18 cellular contexts compared by ENCODE assay signal in genomic region chr16:1355591-1355990, GRCh38. TPM values are rescaled to one million over a fixed set of nuclear protein-coding genes. Genes with fewer than 3 reads are reported as not detected.
A peak's percentile ranks its signal among the peaks of the same experiment; 100 is the strongest.
DNase-seq lines count a peak whose midpoint lies in the region; ATAC-seq and TF ChIP-seq lines count a peak whose summit lies in the region.
"Had no signal": no experiment of that assay in that cellular context is flagged by ENCODE, and none has a peak within 500 bp of the region (broad histone marks: within the 10 kb centered on the region; RNA-seq: fewer than 3 reads in every experiment).

No MANE protein-coding gene starts in this region.

- intact Hi-C loops in MCF 10A (cut with micrococcal nuclease) (no loop called here), breast epithelium (cut with DNase I; ENCODE audit: low total_unique reads) (no loop called here)

- TF ChIP-seq CTCF in MCF 10A (IDR thresholded peaks at IDR 0.05; ENCODE audit: unreplicated experiment) (no peak), breast epithelium (IDR thresholded peaks at IDR 0.05) (no peak), neural progenitor cell (IDR thresholded peaks at IDR 0.05) (no peak), foreskin fibroblast (IDR thresholded peaks at IDR 0.05; ENCODE audit: low read depth, low read length) (no peak)

- TF ChIP-seq POLR2A in breast epithelium (IDR thresholded peaks at IDR 0.05): no peak

- H3F3A ChIP-seq in neural progenitor cell (ENCODE audit: low read depth): no peaks in the 10 kb centered on the region

- H3K27me3 Mint-ChIP-seq in MCF 10A (ENCODE audit: insufficient read depth, unreplicated experiment): no peaks in the 10 kb centered on the region
- peaks cover 9% of the 10 kb centered on the region for H3K27me3 Mint-ChIP-seq in neural progenitor cell (ENCODE audit: insufficient read depth, low read depth)

- H3K36me3 Mint-ChIP-seq in MCF 10A (ENCODE audit: insufficient read depth, unreplicated experiment) (peaks cover 26% of the 10 kb centered on the region), neural progenitor cell (peaks cover 5% of the 10 kb centered on the region)

- H3K4me3 ChIP-seq in breast epithelium (no peak overlapping the region), neural progenitor cell (no peak overlapping the region), foreskin fibroblast (ENCODE audit: low read depth in 1 of 2, low read length in 2 of 2) (no peak overlapping the region)
- H3K4me3 ChIP-seq: SJSA1 had no signal

- DNase-seq in MCF 10A (ENCODE audit: unreplicated experiment) (no peak), breast epithelium (ENCODE audit: low spot score in 2 of 2) (no peak), neural progenitor cell (ENCODE audit: low spot score) (no peak), foreskin fibroblast (no peak)
- DNase-seq: Calu3, DMS153, DND-41, NCI-H1092, NCI-H1417 treated with DMSO at 0.1 percent for 48 hours, NCI-H1694 treated with DMSO at 0.1 percent for 48 hours, NCI-H2081, NCI-H2227 treated with DMSO at 0.1 percent for 48 hours, NCI-H526 treated with DMSO at 0.1 percent for 48 hours, Right ventricle myocardium superior, RPMI8226 had no signal

- CTCF ChIA-PET in MCF 10A (lab: Yijun Ruan, JAX): no interaction called here

- peaks cover 47% of the 10 kb centered on the region for H3K79me2 ChIP-seq in neural progenitor cell (ENCODE audit: low read depth)

- peaks cover 36% of the 10 kb centered on the region for H3K4me1 Mint-ChIP-seq in MCF 10A (ENCODE audit: insufficient read depth, unreplicated experiment)
- H3K4me1 Mint-ChIP-seq in neural progenitor cell: peaks cover 15% of the 10 kb centered on the region

- no peak for ATAC-seq in GM21717 (IDR thresholded peaks at IDR 0.05; ENCODE audit: unreplicated experiment)

- POLR2A ChIA-PET in MCF 10A (lab: Yijun Ruan, JAX): no interaction called here

- no peak overlapping the region for H3K9ac ChIP-seq in neural progenitor cell

- H3K27ac ChIP-seq in breast epithelium: no peak overlapping the region
- no peak overlapping the region for H3K27ac ChIP-seq in neural progenitor cell
- H3K27ac ChIP-seq: HL-60, SJSA1 had no signal

- H3K27me3 ChIP-seq in breast epithelium (no peaks in the 10 kb centered on the region), neural progenitor cell (no peaks in the 10 kb centered on the region)
- H3K27me3 ChIP-seq: SJSA1 had no signal

- H3K27ac Mint-ChIP-seq in MCF 10A (ENCODE audit: low read depth, unreplicated experiment) (peak overlapping the region; percentile 59), neural progenitor cell (peak overlapping the region; percentile 78)

- no TSS peak for BruUV-seq in MCF 10A (replicated peaks; lab: Mats Ljungman, UMichigan)

- no peak overlapping the region for H2AFZ ChIP-seq in neural progenitor cell (replicated peaks)

- no peaks in the 10 kb centered on the region for H3K9me3 ChIP-seq in breast epithelium
- H3K9me3 ChIP-seq in neural progenitor cell (ENCODE audit: low read depth): no peaks in the 10 kb centered on the region

- H3K4me3 Mint-ChIP-seq in MCF 10A (ENCODE audit: unreplicated experiment) (no peak overlapping the region), neural progenitor cell (no peak overlapping the region)

- H3K36me3 ChIP-seq in breast epithelium (no peaks in the 10 kb centered on the region), neural progenitor cell (no peaks in the 10 kb centered on the region)

- H3K4me2 ChIP-seq in neural progenitor cell: no peak overlapping the region

- H3K4me1 ChIP-seq in breast epithelium: peaks cover 3 to 8% of the 10 kb centered on the region in 2 donors
- H3K4me1 ChIP-seq in neural progenitor cell: no peaks in the 10 kb centered on the region

- H3K9me3 Mint-ChIP-seq in MCF 10A (ENCODE audit: unreplicated experiment) (no peaks in the 10 kb centered on the region), neural progenitor cell (peaks cover 6% of the 10 kb centered on the region)

- peaks cover 24% of the 10 kb centered on the region for H4K20me1 ChIP-seq in neural progenitor cell (ENCODE audit: low read depth)

RNA-seq across cellular contexts. Expression of gene GNPTG, which starts 3.9 kb away (rescaled TPM):
- 37.6 and 41.6 TPM in 2 replicates for total RNA-seq in MCF 10A (2022)
- total RNA-seq in breast epithelium: 10 to 100 TPM; 50.5 to 89.3 (median 58.4) TPM
- total RNA-seq in neural progenitor cell (ENCODE audit: low replicate concordance): 11.8 and 22.7 TPM in 2 replicates

RNA-seq across cellular contexts. Expression of gene TSR3, which starts 3.9 kb away (rescaled TPM):
- total RNA-seq in MCF 10A (2022): 49.6 and 58.2 TPM in 2 replicates
- total RNA-seq in breast epithelium: 10 to 100 TPM; 54.4 to 72.3 (median 59.6) TPM
- total RNA-seq in neural progenitor cell (ENCODE audit: low replicate concordance): 22.4 and 60.6 TPM in 2 replicates

RNA-seq across cellular contexts. Expression of gene BAIAP3, which starts 22.1 kb away (rescaled TPM):
- total RNA-seq in MCF 10A (2022): 0.49 and 0.75 TPM in 2 replicates
- 1 to 10 TPM; 2.7 to 8.2 (median 7.3) TPM for total RNA-seq in breast epithelium
- 0.34 and 4.0 TPM in 2 replicates for total RNA-seq in neural progenitor cell (ENCODE audit: low replicate concordance)

RNA-seq across cellular contexts. Expression of gene UBE2I, which starts 46.2 kb away (rescaled TPM):
- 163 and 172 TPM in 2 replicates for total RNA-seq in MCF 10A (2022)
- 10 to 100 TPM; 52.5 to 67.8 (median 62.2) TPM for total RNA-seq in breast epithelium
- total RNA-seq in neural progenitor cell (ENCODE audit: low replicate concordance): 184 and 239 TPM in 2 replicates

RNA-seq across cellular contexts. Expression of gene UNKL, which starts 58.9 kb away (rescaled TPM):
- total RNA-seq in MCF 10A (2022) (12.3 and 13.4 TPM in 2 replicates), breast epithelium (10 to 100 TPM; 18.6 to 28.5 (median 27.5) TPM), neural progenitor cell (ENCODE audit: low replicate concordance) (6.1 and 25.4 TPM in 2 replicates)
